ENCODE assay signal across 7 cellular contexts in the genomic region with DNA sequence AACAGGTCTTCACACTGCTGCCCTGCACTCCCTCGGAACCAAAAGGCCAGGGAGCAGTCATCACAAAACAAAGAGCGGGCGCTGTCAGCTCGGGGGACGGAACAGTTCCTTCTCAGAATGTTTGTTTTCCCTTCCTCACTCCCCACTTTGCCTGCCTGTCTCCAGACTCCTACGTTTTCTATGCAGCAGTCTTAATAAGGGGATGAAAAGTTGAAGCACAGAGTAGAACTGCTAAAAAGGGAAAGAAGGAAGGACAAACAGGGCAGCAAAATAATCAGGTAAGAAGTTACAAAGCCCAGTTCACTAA. TPM values are rescaled to one million over a fixed set of nuclear protein-coding genes. Genes with fewer than 3 reads are reported as not detected.
DNase-seq lines count a peak whose midpoint lies in the region; FAIRE-seq and TF ChIP-seq lines count a peak whose summit lies in the region.

No MANE protein-coding gene starts in this region.

- no peaks in the 10 kb centered on the region for H3K9me3 ChIP-seq in astrocyte (ENCODE audit: insufficient read depth, low read depth, low read length)
- no peaks in the 10 kb centered on the region for H3K9me3 ChIP-seq in kidney (ENCODE audit: control insufficient read depth in 1 of 2, low read length in 2 of 2)
- H3K9me3 ChIP-seq in subcutaneous abdominal adipose tissue (ENCODE audit: control insufficient read depth in 5 of 5, low read length in 5 of 5), result no peaks in the 10 kb centered on the region

- no peaks in the 10 kb centered on the region for H3K79me2 ChIP-seq in KMS-11 (ENCODE audit: insufficient read depth, low read depth)
- H3K79me2 ChIP-seq in astrocyte (ENCODE audit: insufficient read depth, low read length), result peaks cover 16% of the 10 kb centered on the region

- no peaks in the 10 kb centered on the region for H3K36me3 Mint-ChIP-seq in astrocyte (ENCODE audit: low read depth, unreplicated experiment)

- H3K4me2 ChIP-seq in KMS-11, result no peak overlapping the region
- H3K4me2 ChIP-seq in astrocyte (ENCODE audit: low read length), result peak overlapping the region; percentile 100

- H3K27me3 Mint-ChIP-seq in astrocyte (ENCODE audit: low read depth, unreplicated experiment), result no peaks in the 10 kb centered on the region

- no peak overlapping the region for H3K27ac ChIP-seq in KMS-11
- H3K27ac ChIP-seq in astrocyte (ENCODE audit: low read depth, low read length), result peak overlapping the region; percentile 56
- H3K27ac ChIP-seq in kidney (ENCODE audit: low read depth in 2 of 2, low read length in 2 of 2), result peak overlapping the region in 1 of 2 donors; percentile 11
- peak overlapping the region; percentile 58 for H3K27ac ChIP-seq in subcutaneous abdominal adipose tissue (ENCODE audit: low read depth, low read length)

- peak overlapping the region; percentile 17; the same call in 1 of the 2 replicates for H2AFZ ChIP-seq in KMS-11 (ENCODE audit: low read depth)
- H2AFZ ChIP-seq in astrocyte (ENCODE audit: low read depth, low read length), result peak overlapping the region; percentile 99

- H3K4me1 ChIP-seq in KMS-11 (ENCODE audit: low read depth, poor library complexity, severe bottlenecking) (no peaks in the 10 kb centered on the region), astrocyte (ENCODE audit: insufficient read depth, low read length) (peaks cover 18% of the 10 kb centered on the region), kidney (ENCODE audit: control insufficient read depth in 1 of 2, insufficient read depth in 1 of 2, low read depth in 1 of 2, low read length in 2 of 2) (peaks cover 5 to 9% of the 10 kb centered on the region in 2 donors), subcutaneous abdominal adipose tissue (ENCODE audit: control insufficient read depth in 5 of 5, insufficient read depth in 5 of 5, low read length in 5 of 5) (peaks cover 0 to 27% (median 20%) of the 10 kb centered on the region in 5 donors)

- H3K9ac ChIP-seq in KMS-11 (no peak overlapping the region), astrocyte (ENCODE audit: low read length) (peak overlapping the region; percentile 89), kidney (ENCODE audit: low read length in 2 of 2) (peak overlapping the region in 1 of 2 donors; percentile 76), subcutaneous abdominal adipose tissue (ENCODE audit: low read length in 5 of 5) (peak overlapping the region; percentile 43 to 77 (median 73))

- peaks cover 2% of the 10 kb centered on the region for H3K4me1 Mint-ChIP-seq in astrocyte (ENCODE audit: low read depth, unreplicated experiment)

- H3K27me3 ChIP-seq in KMS-11 (ENCODE audit: insufficient read depth, low read depth) (peaks cover 11% of the 10 kb centered on the region; the same call in 1 of the 2 replicates), astrocyte (ENCODE audit: insufficient read depth, low read length) (no peaks in the 10 kb centered on the region), subcutaneous abdominal adipose tissue (ENCODE audit: control insufficient read depth in 5 of 5, insufficient read depth in 4 of 5, low read length in 5 of 5) (peaks cover 0 to 22% (median 17%) of the 10 kb centered on the region in 5 donors)

- no peaks in the 10 kb centered on the region for H3K36me3 ChIP-seq in KMS-11 (ENCODE audit: insufficient read depth)
- no peaks in the 10 kb centered on the region for H3K36me3 ChIP-seq in astrocyte (ENCODE audit: insufficient read depth, low read length)
- no peaks in the 10 kb centered on the region for H3K36me3 ChIP-seq in kidney (ENCODE audit: control insufficient read depth in 1 of 2, insufficient read depth in 2 of 2, low read length in 2 of 2)
- no peaks in the 10 kb centered on the region for H3K36me3 ChIP-seq in subcutaneous abdominal adipose tissue (ENCODE audit: control insufficient read depth in 5 of 5, insufficient read depth in 5 of 5, low read length in 5 of 5)

- H4K20me1 ChIP-seq in KMS-11 (ENCODE audit: insufficient read depth) (no peaks in the 10 kb centered on the region), astrocyte (ENCODE audit: insufficient read depth, low read length) (peaks cover 16% of the 10 kb centered on the region)

- intact Hi-C loops in kidney (cut with DNase I), result no loop called here

- H3K4me3 ChIP-seq in KMS-11 (IDR thresholded peaks at IDR 0.05; ENCODE audit: insufficient read depth, low read depth, low read length), result no peak overlapping the region
- peak overlapping the region; percentile 72 for H3K4me3 ChIP-seq in astrocyte (ENCODE audit: insufficient read depth, low read depth, low read length)
- H3K4me3 ChIP-seq in kidney (ENCODE audit: low read length in 2 of 2), result peak overlapping the region; percentile 76 to 78
- H3K4me3 ChIP-seq in subcutaneous abdominal adipose tissue (ENCODE audit: low read depth in 1 of 5, low read length in 5 of 5), result peak overlapping the region; percentile 64 to 84 (median 76)

- no peak for TF ChIP-seq CTCF in KMS-11 (conservative IDR thresholded peaks at IDR 0.05; ENCODE audit: low read depth, low read length)
- no peak for TF ChIP-seq CTCF in astrocyte (IDR thresholded peaks at IDR 0.05; ENCODE audit: insufficient read depth, low read depth, low read length)
- TF ChIP-seq CTCF in kidney (IDR thresholded peaks at IDR 0.05; ENCODE audit: borderline replicate concordance, extremely low read depth, insufficient read depth), result no peak

- no peaks in the 10 kb centered on the region for H3K9me3 Mint-ChIP-seq in astrocyte (ENCODE audit: unreplicated experiment)

- peak overlapping the region; percentile 95 for H3K27ac Mint-ChIP-seq in astrocyte (ENCODE audit: unreplicated experiment)

- DNase-seq in astrocyte (ENCODE audit: low read depth), result no peak
- DNase-seq in kidney, result no peak
- no peak for DNase-seq in 8988T
- no peak for DNase-seq in retina
- no peak for DNase-seq in KG1 (lab: John Stamatoyannopoulos, UW)

- FAIRE-seq in astrocyte (lab: Jason Lieb, UNC), result no peak
- no peak for FAIRE-seq in kidney (lab: Jason Lieb, UNC)

- H3K4me3 Mint-ChIP-seq in astrocyte (ENCODE audit: unreplicated experiment), result peak overlapping the region; percentile 99

RNA-seq across cellular contexts. Expression of gene GPR161, which starts 0.7 kb away (rescaled TPM):
- total RNA-seq in astrocyte (16.5 and 21.9 TPM in 2 replicates), kidney (4.2 TPM)
- polyA plus RNA-seq in kidney (ENCODE audit: insufficient read depth, low read depth, low replicate concordance), result 1.4 TPM

RNA-seq across cellular contexts. Expression of gene TIPRL, which starts 41.3 kb away (rescaled TPM):
- total RNA-seq in astrocyte, result 34.4 and 37.4 TPM in 2 replicates
- 26.3 TPM for total RNA-seq in kidney
- 20.7 TPM for polyA plus RNA-seq in kidney (ENCODE audit: insufficient read depth, low read depth, low replicate concordance)
